In genomic region chr14:104678901-104679705, GRCh38 we compare ENCODE assay signal across 8 cellular contexts. TPM values are rescaled to one million over a fixed set of nuclear protein-coding genes. Genes with fewer than 3 reads are reported as not detected.
DNase-seq lines count a peak whose midpoint lies in the region; ATAC-seq and TF ChIP-seq lines count a peak whose summit lies in the region.

No MANE protein-coding gene starts in this region.

- peak overlapping the region; percentile 98 for H2BK12ac ChIP-seq in neuronal stem cell (ENCODE audit: low read length)

- H2AK5ac ChIP-seq in neuronal stem cell (ENCODE audit: low read depth, low read length) = peak overlapping the region; percentile 99

- H3K4me3 ChIP-seq in neuronal stem cell (ENCODE audit: low read length in 2 of 2) = no peak overlapping the region

- peak overlapping the region; percentile 97 for H2BK120ac ChIP-seq in neuronal stem cell (ENCODE audit: low read depth, low read length)

- peak overlapping the region; percentile 90 for H3K4ac ChIP-seq in neuronal stem cell (ENCODE audit: low read length)

- ATAC-seq in stimulated activated naive CD8-positive, alpha-beta T cell treated with anti-CD3 and anti-CD28 coated beads, Interleukin-15, Interleukin-2, amounts not matched to agents 100 U/mL and 50 U/mL, for 24 hours = no peak
- ATAC-seq in GM18519 (IDR thresholded peaks at IDR 0.05; ENCODE audit: low FRiP score, unreplicated experiment) (no peak), GM18505 (IDR thresholded peaks at IDR 0.05; ENCODE audit: unreplicated experiment) (no peak)

- H3K27ac Mint-ChIP-seq in stimulated activated naive CD8-positive, alpha-beta T cell treated with anti-CD3 and anti-CD28 coated beads, Interleukin-15, Interleukin-2, amounts not matched to agents 100 ng/mL and 50 ng/mL, for 24 hours = peak overlapping the region; percentile 85
- H3K27ac Mint-ChIP-seq in endothelial cell (ENCODE audit: unreplicated experiment) = peak overlapping the region; percentile 89

- H3K36me3 Mint-ChIP-seq in stimulated activated naive CD8-positive, alpha-beta T cell treated with anti-CD3 and anti-CD28 coated beads, Interleukin-15, Interleukin-2, amounts not matched to agents 100 ng/mL and 50 ng/mL, for 24 hours (ENCODE audit: low read depth) = no peaks in the 10 kb centered on the region
- H3K36me3 Mint-ChIP-seq in endothelial cell (ENCODE audit: low read depth, unreplicated experiment) = peaks cover 4% of the 10 kb centered on the region

- peak overlapping the region; percentile 100 for H2BK15ac ChIP-seq in neuronal stem cell (ENCODE audit: low read length)

- no peak overlapping the region for H3K4me3 Mint-ChIP-seq in stimulated activated naive CD8-positive, alpha-beta T cell treated with anti-CD3 and anti-CD28 coated beads, Interleukin-15, Interleukin-2, amounts not matched to agents 100 ng/mL and 50 ng/mL, for 24 hours
- no peak overlapping the region for H3K4me3 Mint-ChIP-seq in endothelial cell (ENCODE audit: unreplicated experiment)

- no peak overlapping the region for H3K27ac ChIP-seq in neuronal stem cell (replicated peaks; ENCODE audit: low read length)

- H4K91ac ChIP-seq in neuronal stem cell (ENCODE audit: low read depth, low read length, poor library complexity) = peak overlapping the region; percentile 94

- peak overlapping the region; percentile 99 for H3K18ac ChIP-seq in neuronal stem cell (ENCODE audit: low read length)

- peaks cover 51 to 64% of the 10 kb centered on the region in 2 donors for H3K4me1 ChIP-seq in neuronal stem cell (ENCODE audit: control insufficient read depth in 2 of 2, insufficient read depth in 1 of 2, low read depth in 1 of 2, low read length in 2 of 2)

- H3K4me1 Mint-ChIP-seq in stimulated activated naive CD8-positive, alpha-beta T cell treated with anti-CD3 and anti-CD28 coated beads, Interleukin-15, Interleukin-2, amounts not matched to agents 100 ng/mL and 50 ng/mL, for 24 hours (ENCODE audit: low read depth) = peaks cover 31% of the 10 kb centered on the region
- H3K4me1 Mint-ChIP-seq in endothelial cell (ENCODE audit: unreplicated experiment) = peaks cover 25% of the 10 kb centered on the region

- H3K9ac ChIP-seq in neuronal stem cell (ENCODE audit: low read depth, low read length, poor library complexity) = peak overlapping the region; percentile 78

- H3K23ac ChIP-seq in neuronal stem cell (ENCODE audit: low read depth, low read length, poor library complexity) = peak overlapping the region; percentile 5

- no peak for DNase-seq in stimulated activated naive CD8-positive, alpha-beta T cell treated with anti-CD3 and anti-CD28 coated beads, Interleukin-15, Interleukin-2, amounts not matched to agents 100 U/mL and 50 U/mL, for 24 hours
- DNase-seq in endothelial cell (ENCODE audit: low spot score) = no peak
- no peak for DNase-seq in neuronal stem cell (ENCODE audit: low spot score)
- no peak for DNase-seq in NCI-H1694 (lab: John Stamatoyannopoulos, UW)
- DNase-seq in HuH-7.5 (ENCODE audit: low spot score) = no peak

- no peaks in the 10 kb centered on the region for H3K27me3 ChIP-seq in neuronal stem cell (ENCODE audit: control insufficient read depth in 3 of 3, insufficient read depth in 3 of 3, low read depth in 1 of 3, low read length in 3 of 3)

- H3K4me2 ChIP-seq in neuronal stem cell (ENCODE audit: insufficient read depth, low read length, poor library complexity, severe bottlenecking) = no peak overlapping the region

- H3K79me1 ChIP-seq in neuronal stem cell (ENCODE audit: low read depth, low read length) = peaks cover 2% of the 10 kb centered on the region

- no peaks in the 10 kb centered on the region for H3K9me3 Mint-ChIP-seq in stimulated activated naive CD8-positive, alpha-beta T cell treated with anti-CD3 and anti-CD28 coated beads, Interleukin-15, Interleukin-2, amounts not matched to agents 100 ng/mL and 50 ng/mL, for 24 hours
- H3K9me3 Mint-ChIP-seq in endothelial cell (ENCODE audit: unreplicated experiment) = no peaks in the 10 kb centered on the region

- peak overlapping the region; percentile 58 for H3K14ac ChIP-seq in neuronal stem cell (ENCODE audit: low read length)

- H4K8ac ChIP-seq in neuronal stem cell (ENCODE audit: low read depth, low read length) = no peak overlapping the region

- H2BK5ac ChIP-seq in neuronal stem cell (ENCODE audit: low read length) = peak overlapping the region; percentile 99

- peaks cover 0 to 3% of the 10 kb centered on the region in 2 donors for H3K9me3 ChIP-seq in neuronal stem cell (replicated peaks in 1 of 2; ENCODE audit: control insufficient read depth in 2 of 2, insufficient read depth in 1 of 2, low read depth in 1 of 2, low read length in 2 of 2)

- no peak for TF ChIP-seq POLR2A in GM18505 (IDR thresholded peaks at IDR 0.05; ENCODE audit: borderline replicate concordance, extremely low read depth, insufficient read depth, insufficient read length)

- no peak for TF ChIP-seq CTCF in endothelial cell (IDR thresholded peaks at IDR 0.05; ENCODE audit: unreplicated experiment)

- H3K27me3 Mint-ChIP-seq in stimulated activated naive CD8-positive, alpha-beta T cell treated with anti-CD3 and anti-CD28 coated beads, Interleukin-15, Interleukin-2, amounts not matched to agents 100 ng/mL and 50 ng/mL, for 24 hours = no peaks in the 10 kb centered on the region
- peaks cover 17% of the 10 kb centered on the region for H3K27me3 Mint-ChIP-seq in endothelial cell (ENCODE audit: unreplicated experiment)

- no CpG with 5 or more reads among the region's 18 CpGs for WGBS in neuronal stem cell (ENCODE audit: extremely low coverage in 2 of 2, insufficient read length in 2 of 2, insufficient replicate concordance in 1 of 2), 2 donors

- no peaks in the 10 kb centered on the region for H3K36me3 ChIP-seq in neuronal stem cell (replicated peaks in 1 of 2; ENCODE audit: control insufficient read depth in 2 of 2, insufficient read depth in 2 of 2, low read length in 2 of 2)

- H2AFZ ChIP-seq in neuronal stem cell (ENCODE audit: low read length) = no peak overlapping the region

RNA-seq across cellular contexts. Expression of gene INF2, which starts 10.3 kb away (rescaled TPM):
- total RNA-seq in endothelial cell (ENCODE audit: unreplicated experiment) = 97.2 TPM
- 19.0 TPM for polyA plus RNA-seq in neuronal stem cell (2013, experiment 1 of 2)
- 19.6 TPM for polyA plus RNA-seq in neuronal stem cell (2013, experiment 2 of 2)

RNA-seq across cellular contexts. Expression of gene ADSS1, which starts 44.9 kb away (rescaled TPM):
- total RNA-seq in endothelial cell (ENCODE audit: unreplicated experiment) = 6.1 TPM
- polyA plus RNA-seq in neuronal stem cell (2013, experiment 1 of 2) = 23.8 TPM
- 21.4 TPM for polyA plus RNA-seq in neuronal stem cell (2013, experiment 2 of 2)
